ENCODE assay signal across 34 cellular contexts in genomic region chr2:183040604-183041003, GRCh38.
"Had no signal": no experiment of that assay in that cellular context is flagged by ENCODE, and none has a peak within 500 bp of the region (broad histone marks: within the 10 kb centered on the region; RNA-seq: fewer than 3 reads in every experiment).

No MANE protein-coding gene starts in this region.

- FAIRE-seq: astrocyte, bronchial epithelial cell had no signal

- H3K27ac ChIP-seq: adrenal gland, body of pancreas, brain microvascular endothelial cell, breast epithelium, cardiac muscle cell had no signal

- DNase-seq: activated effector memory CD4-positive, alpha-beta T cell treated with anti-CD3 and anti-CD28 coated beads, Interleukin-2, amount 50 U/mL, for 16 hours; activated effector memory CD4-positive, alpha-beta T cell treated with Interleukin-2 at 50 U/mL for 16 hours; activated gamma-delta T cell; activated gamma-delta T cell treated with Interleukin-2 at 50 U/mL for 16 hours; activated naive CD4-positive, alpha-beta T cell; activated naive CD4-positive, alpha-beta T cell treated with anti-CD3 and anti-CD28 coated beads for 36 hours; activated naive CD4-positive, alpha-beta T cell treated with anti-CD3 and anti-CD28 coated beads, Interleukin-2, amount 10 ng/mL, durations not matched to agents 7 days and 5 days; activated naive CD4-positive, alpha-beta T cell treated with anti-CD3 and anti-CD28 coated beads, Interleukin-2, amount 50 U/mL, for 16 hours; activated naive CD4-positive, alpha-beta T cell treated with Interleukin-2 at 50 U/mL for 16 hours; activated naive CD8-positive, alpha-beta T cell treated with anti-CD3 and anti-CD28 coated beads for 36 hours; activated naive CD8-positive, alpha-beta T cell treated with anti-CD3 and anti-CD28 coated beads, Interleukin-2, amount 10 ng/mL, durations not matched to agents 7 days and 5 days; activated naive CD8-positive, alpha-beta T cell treated with anti-CD3 and anti-CD28 coated beads, Interleukin-2, amount 50 U/mL, for 24 hours; activated T-cell treated with anti-CD3 and anti-CD28 coated beads, Interleukin-2, amount 50 U/mL, for 1 hour; activated T-cell treated with anti-CD3 and anti-CD28 coated beads, Interleukin-2, amount 50 U/mL, for 24 hours; activated T-cell treated with anti-CD3 and anti-CD28 coated beads, Interleukin-2, amount 50 U/mL, for 4 hours; activated T-cell treated with anti-CD3 and anti-CD28 coated beads, Interleukin-2, amount 50 U/mL, for 48 hours; activated T-cell treated with anti-CD3 and anti-CD28 coated beads, Interleukin-2, amount 50 U/mL, for 72 hours; adrenal gland; amniotic stem cell; amygdala; anterior cingulate cortex; aorta; body of pancreas; brain microvascular endothelial cell; caudate nucleus; central memory CD4-positive, alpha-beta T cell; cerebellar nuclear complex had no signal

- ATAC-seq: activated naive CD4-positive, alpha-beta T cell treated with anti-CD3 and anti-CD28 coated beads, Interleukin-2, amount 50 U/mL, for 72 hours; activated naive CD8-positive, alpha-beta T cell treated with anti-CD3 and anti-CD28 coated beads, Interleukin-2, amount 50 U/mL, for 24 hours; activated T-cell treated with anti-CD3 and anti-CD28 coated beads, Interleukin-2, amount 50 U/mL, for 4 hours; activated T-cell treated with anti-CD3 and anti-CD28 coated beads, Interleukin-2, amount 50 U/mL, for 72 hours; activated T-helper 17 cell treated with anti-CD3 and anti-CD28 coated beads, Interleukin-2, amount 50 U/mL, for 72 hours; body of pancreas had no signal

- H3K36me3 ChIP-seq: adrenal gland, ascending aorta, brain microvascular endothelial cell, breast epithelium, cardiac muscle cell had no signal

- H3K27me3 ChIP-seq: adrenal gland, ascending aorta, body of pancreas, brain microvascular endothelial cell, breast epithelium, cardiac muscle cell had no signal

- H3K4me3 ChIP-seq: adrenal gland, ascending aorta, body of pancreas, breast epithelium, cardiac muscle cell had no signal

- H3K9me3 ChIP-seq: adrenal gland, ascending aorta, body of pancreas, breast epithelium had no signal
